In genomic region chr6:11368264-11368663, GRCh38 we compare ENCODE assay signal across 14 cellular contexts.
A peak's percentile ranks its signal among the peaks of the same experiment; 100 is the strongest.
DNase-seq lines count a peak whose midpoint lies in the region; ATAC-seq and TF ChIP-seq lines count a peak whose summit lies in the region.
"Had no signal": no experiment of that assay in that cellular context is flagged by ENCODE, and none has a peak within 500 bp of the region (broad histone marks: within the 10 kb centered on the region; RNA-seq: fewer than 3 reads in every experiment).

No MANE protein-coding gene starts in this region.

- BruUV-seq in Calu3 (replicated peaks; lab: Mats Ljungman, UMichigan) = no TSS peak

- H3K27ac Mint-ChIP-seq in Calu3 (ENCODE audit: unreplicated experiment) (peak overlapping the region; percentile 83), T-helper 17 cell (peak overlapping the region; percentile 90)

- intact Hi-C loops in Calu3 (cut with micrococcal nuclease; ENCODE audit: unreplicated experiment) (no loop called here), psoas muscle (cut with DNase I) (loop anchor here in 1 of 2 donors (5.0 kb wide), 1 partner anchor 136 kb away; the partner anchor contains the start of gene NEDD9), tibial artery (cut with DNase I; ENCODE audit: low total_unique reads) (no loop called here)

- H3K27me3 Mint-ChIP-seq in Calu3 (ENCODE audit: unreplicated experiment) = no peaks in the 10 kb centered on the region
- H3K27me3 Mint-ChIP-seq in T-helper 17 cell = no peaks in the 10 kb centered on the region

- H3K4me1 ChIP-seq in psoas muscle (no peaks in the 10 kb centered on the region), tibial artery (peaks cover 0 to 40% (median 7%) of the 10 kb centered on the region in 4 donors)

- H3K4me3 ChIP-seq in psoas muscle = no peak overlapping the region
- H3K4me3 ChIP-seq in tibial artery = no peak overlapping the region
- H3K4me3 ChIP-seq: sigmoid colon had no signal

- H3K4me1 Mint-ChIP-seq in Calu3 (ENCODE audit: low read depth, unreplicated experiment) = peaks cover 41% of the 10 kb centered on the region
- H3K4me1 Mint-ChIP-seq in T-helper 17 cell = peaks cover 49% of the 10 kb centered on the region

- peaks cover 17% of the 10 kb centered on the region for H3K36me3 Mint-ChIP-seq in Calu3 (ENCODE audit: insufficient read depth, unreplicated experiment)
- H3K36me3 Mint-ChIP-seq in T-helper 17 cell (ENCODE audit: low read depth) = peaks cover 5% of the 10 kb centered on the region

- no peak for TF ChIP-seq CTCF in Calu3 (IDR thresholded peaks at IDR 0.05; ENCODE audit: unreplicated experiment)
- no peak for TF ChIP-seq CTCF in psoas muscle (IDR thresholded peaks at IDR 0.05)
- TF ChIP-seq CTCF in tibial artery (IDR thresholded peaks at IDR 0.05) = no peak

- H3K4me3 Mint-ChIP-seq in Calu3 (ENCODE audit: low read depth, unreplicated experiment) (no peak overlapping the region), T-helper 17 cell (no peak overlapping the region)

- H3K27me3 ChIP-seq in psoas muscle (ENCODE audit: insufficient read depth in 3 of 3, low read length in 2 of 3) = no peaks in the 10 kb centered on the region
- no peaks in the 10 kb centered on the region for H3K27me3 ChIP-seq in tibial artery
- H3K27me3 ChIP-seq: sigmoid colon had no signal

- WGBS in psoas muscle, 3 donors = 74 to 80% (median 76%) methylated on average over 5 of the region's 5 CpGs

- DNase-seq in Calu3 (no peak), T-helper 17 cell (no peak), foreskin melanocyte (peak; percentile 49), psoas muscle (no peak), NCI-H1105 treated with DMSO at 0.1 percent for 48 hours (lab: John Stamatoyannopoulos, UW) (no peak), T-helper 2 cell (no peak), tibial artery (no peak)
- DNase-seq: activated CD4-positive, alpha-beta T cell treated with anti-CD3 and anti-CD28 coated beads for 48 hours; activated T-cell treated with anti-CD3 and anti-CD28 coated beads for 4 hours; GDM1; KBM-7; NCI-H1417 treated with DMSO at 0.1 percent for 48 hours; sigmoid colon; stimulated activated CD4-positive, alpha-beta T cell treated with anti-CD3 and anti-CD28 coated beads, Interleukin-1b, Interleukin-23, amount 100 ng/mL, for 48 hours had no signal

- H3K36me3 ChIP-seq in psoas muscle (ENCODE audit: insufficient read depth in 1 of 2, low read depth in 1 of 2) (no peaks in the 10 kb centered on the region), tibial artery (no peaks in the 10 kb centered on the region)
- H3K36me3 ChIP-seq: sigmoid colon had no signal

- peaks cover 7% of the 10 kb centered on the region for H3K9me3 Mint-ChIP-seq in Calu3 (ENCODE audit: low read depth, unreplicated experiment)

- H3K27ac ChIP-seq in psoas muscle (peak overlapping the region; percentile 59), tibial artery (no peak overlapping the region)

- ATAC-seq in T-helper 17 cell = no peak
- ATAC-seq in psoas muscle = no peak

- CTCF ChIA-PET in Calu3 (lab: Charles Lee) = no interaction called here

- H3K9me3 ChIP-seq in T-helper 17 cell (ENCODE audit: control insufficient read depth, low read length, poor library complexity, severe bottlenecking) (no peaks in the 10 kb centered on the region), psoas muscle (no peaks in the 10 kb centered on the region), tibial artery (no peaks in the 10 kb centered on the region)
- H3K9me3 ChIP-seq: sigmoid colon had no signal
